ENCODE assay signal across 16 cellular contexts in the genomic region with DNA sequence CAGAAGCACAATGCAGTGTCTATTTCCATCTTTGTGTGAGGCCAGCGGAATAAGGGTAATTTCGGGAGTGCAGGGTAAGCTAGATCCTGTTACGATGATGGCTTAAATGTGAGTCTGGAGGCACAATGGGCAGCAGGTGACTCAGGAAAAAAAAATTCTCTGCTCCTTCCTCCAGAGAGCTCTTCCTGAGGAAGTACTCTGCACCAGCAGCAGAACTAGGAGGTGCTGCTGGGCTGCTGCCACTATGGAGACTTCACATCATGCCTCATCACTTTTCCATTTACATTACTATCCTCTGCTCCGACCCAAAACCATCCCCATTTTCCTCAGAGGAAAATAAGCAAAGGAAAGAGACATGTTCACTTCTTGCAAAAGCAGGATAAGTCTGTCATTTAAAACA.
DNase-seq lines count a peak whose midpoint lies in the region; TF ChIP-seq lines count a peak whose summit lies in the region.
"Had no signal": no experiment of that assay in that cellular context is flagged by ENCODE, and none has a peak within 500 bp of the region (broad histone marks: within the 10 kb centered on the region; RNA-seq: fewer than 3 reads in every experiment).

No MANE protein-coding gene starts in this region.

- H3K4me1 ChIP-seq in mesendoderm (ENCODE audit: control insufficient read depth, low read depth, low read length) (no peaks in the 10 kb centered on the region), prostate gland (replicated peaks) (peaks cover 19% of the 10 kb centered on the region)

- DNase-seq in AG08395 (ENCODE audit: low spot score) = peak; percentile 13
- peak; percentile 49 for DNase-seq in LHCN-M2 (ENCODE audit: low read depth)
- DNase-seq in cardiac fibroblast (ENCODE audit: low read depth in 2 of 2) = peak; percentile 39 to 74
- peak; percentile 22 for DNase-seq in mesendoderm
- no peak for DNase-seq in prostate gland (ENCODE audit: low spot score)
- no peak for DNase-seq in posterior vena cava (ENCODE audit: low spot score)
- no peak for DNase-seq in NCI-H774 (lab: John Stamatoyannopoulos, UW)
- DNase-seq in middle frontal gyrus (ENCODE audit: extremely low spot score, low spot score) = no peak
- DNase-seq: activated CD4-positive, alpha-beta T cell treated with anti-CD3 and anti-CD28 coated beads, Interleukin-2, amount 50 U/mL, for 48 hours; activated CD8-positive, alpha-beta memory T cell treated with anti-CD3 and anti-CD28 coated beads, Interleukin-2, amount 50 U/mL, for 48 hours; activated naive CD8-positive, alpha-beta T cell treated with anti-CD3 and anti-CD28 coated beads, Interleukin-2, amount 10 ng/mL, durations not matched to agents 7 days and 5 days; left lung; NCI-H2081 treated with DMSO at 0.1 percent for 48 hours; stimulated activated CD4-positive, alpha-beta T cell treated with anti-CD3 and anti-CD28 coated beads, Interleukin-4, amount 100 ng/mL, for 4 hours; tibial artery had no signal

- no peak overlapping the region for H2BK5ac ChIP-seq in mesendoderm (ENCODE audit: low read length)

- H3K4me2 ChIP-seq in mesendoderm (ENCODE audit: low read length) = no peak overlapping the region
- H3K4me2 ChIP-seq: BLaER1 had no signal

- H3K23ac ChIP-seq in mesendoderm (ENCODE audit: low read length) = no peak overlapping the region

- H3K9ac ChIP-seq in mesendoderm (ENCODE audit: low read length) = no peak overlapping the region
- H3K9ac ChIP-seq: BLaER1 had no signal

- H3K36me3 ChIP-seq in mesendoderm (ENCODE audit: control insufficient read depth, insufficient read depth, low read length) = no peaks in the 10 kb centered on the region
- H3K36me3 ChIP-seq in prostate gland = no peaks in the 10 kb centered on the region
- H3K36me3 ChIP-seq: BLaER1, left lung, tibial artery had no signal

- no peak overlapping the region for H3K18ac ChIP-seq in mesendoderm (ENCODE audit: low read length)

- TF ChIP-seq CTCF in cardiac fibroblast (IDR thresholded peaks at IDR 0.05; ENCODE audit: low read depth, low read length) = no peak
- no peak for TF ChIP-seq CTCF in prostate gland (IDR thresholded peaks at IDR 0.05)

- H3K4ac ChIP-seq in mesendoderm (ENCODE audit: low read depth, low read length) = no peak overlapping the region

- no peak overlapping the region for H3K56ac ChIP-seq in mesendoderm (ENCODE audit: low read length)

- no peak overlapping the region for H2BK15ac ChIP-seq in mesendoderm (replicated peaks; ENCODE audit: low read depth)

- WGBS in mesendoderm (ENCODE audit: extremely low coverage, insufficient coverage, low lambda C conversion rate) = no CpG with 5 or more reads among the region's 4 CpGs
- WGBS in prostate gland = 45% methylated on average over 4 of the region's 4 CpGs

- H3K27ac ChIP-seq in mesendoderm (ENCODE audit: low read depth, low read length) (no peak overlapping the region), prostate gland (peak overlapping the region in 1 of 2 donors; percentile 79)
- H3K27ac ChIP-seq: BLaER1, left lung, tibial artery had no signal

- no peak overlapping the region for H3K4me3 ChIP-seq in cardiac fibroblast (replicated peaks in 1 of 2; ENCODE audit: low read depth in 2 of 2, low read length in 2 of 2)
- H3K4me3 ChIP-seq in mesendoderm (ENCODE audit: low read length) = no peak overlapping the region
- H3K4me3 ChIP-seq in prostate gland = no peak overlapping the region
- H3K4me3 ChIP-seq: BLaER1, left lung, tibial artery had no signal

- intact Hi-C loops in prostate gland (cut with DNase I) (loop anchor here (10.0 kb wide), 1 partner anchor 209 kb away; no protein-coding TSS in a partner anchor), posterior vena cava (cut with DNase I) (no loop called here)

- no peaks in the 10 kb centered on the region for H3K9me3 ChIP-seq in prostate gland
- H3K9me3 ChIP-seq: BLaER1, left lung, tibial artery had no signal

- no peak overlapping the region for H4K8ac ChIP-seq in mesendoderm (ENCODE audit: low read depth, low read length)

- H4K5ac ChIP-seq in mesendoderm (ENCODE audit: low read length) = no peak overlapping the region

- H3K79me2 ChIP-seq in mesendoderm (ENCODE audit: control insufficient read depth, insufficient read depth, low read length) = no peaks in the 10 kb centered on the region

- H3K27me3 ChIP-seq in mesendoderm (ENCODE audit: insufficient read depth, low read length, poor library complexity) = no peaks in the 10 kb centered on the region
- H3K27me3 ChIP-seq in prostate gland (replicated peaks; ENCODE audit: insufficient read depth) = no peaks in the 10 kb centered on the region
- H3K27me3 ChIP-seq: BLaER1, left lung, tibial artery had no signal

- H2AK5ac ChIP-seq in mesendoderm (ENCODE audit: low read length) = no peak overlapping the region

- no peak for TF ChIP-seq POLR2A in prostate gland (IDR thresholded peaks at IDR 0.05)

- no peaks in the 10 kb centered on the region for H3K79me1 ChIP-seq in mesendoderm (ENCODE audit: low read length)

- H2BK120ac ChIP-seq in mesendoderm (ENCODE audit: low read depth, low read length) = no peak overlapping the region

Comparison
In these comparisons a context has a peak if more than half of its experiments do, and no peak if none do; other contexts are left out.
1. DNase-seq: peak in AG08395 (single experiment), LHCN-M2 (single experiment), cardiac fibroblast (2 of 2) and mesendoderm (single experiment); none in prostate gland (single experiment), posterior vena cava (single experiment), NCI-H774 (single experiment) and middle frontal gyrus (single experiment).